24 cellular contexts compared by ENCODE assay signal in the genomic region with DNA sequence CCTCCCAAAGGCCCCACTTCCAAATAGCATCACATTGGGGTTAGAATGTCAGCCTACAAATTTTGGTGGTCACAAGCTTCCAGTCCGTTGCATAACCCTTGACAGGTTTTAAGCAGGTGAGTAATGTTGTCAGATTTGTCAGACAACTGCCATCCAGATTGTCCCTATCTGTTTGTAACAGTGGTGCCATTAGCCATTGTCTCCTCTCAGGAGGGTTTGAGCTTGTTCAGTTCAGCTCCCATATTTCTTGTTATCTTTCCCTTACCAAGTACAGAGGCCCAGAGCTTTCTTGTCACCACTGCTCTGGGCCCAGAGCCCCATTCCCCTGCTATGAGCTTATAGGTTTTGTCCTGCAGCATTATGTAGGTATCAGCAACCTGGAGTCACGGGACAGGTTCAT.
"Had no signal": no experiment of that assay in that cellular context is flagged by ENCODE, and none has a peak within 500 bp of the region (broad histone marks: within the 10 kb centered on the region; RNA-seq: fewer than 3 reads in every experiment).

No MANE protein-coding gene starts in this region.

- H2AFZ ChIP-seq: parathyroid adenoma had no signal

- H3K79me2 ChIP-seq: parathyroid adenoma had no signal

- ATAC-seq: naive thymus-derived CD8-positive, alpha-beta T cell; stimulated activated effector memory CD8-positive, alpha-beta T cell treated with anti-CD3 and anti-CD28 coated beads, Interleukin-12 subunit alpha, Interleukin-12 subunit beta, amount 100 ng/mL, for 72 hours had no signal

- H3K4me3 ChIP-seq: dorsolateral prefrontal cortex, lower lobe of right lung, right lobe of liver, stomach, testis, transverse colon, upper lobe of right lung, uterus had no signal

- H3K9me3 ChIP-seq: lower lobe of right lung, right lobe of liver, stomach, testis, transverse colon, upper lobe of right lung, uterus had no signal

- H3K9me3 Mint-ChIP-seq: immature natural killer cell; nephron progenitor cell; stimulated activated effector memory CD8-positive, alpha-beta T cell treated with anti-CD3 and anti-CD28 coated beads, Interleukin-12 subunit alpha, Interleukin-12 subunit beta, amount 100 ng/mL, for 72 hours had no signal

- H3K4me1 ChIP-seq: lower lobe of right lung, parathyroid adenoma, right lobe of liver, testis, transverse colon, uterus had no signal

- H3K27ac ChIP-seq: lower lobe of right lung, parathyroid adenoma, right lobe of liver, testis, transverse colon, upper lobe of right lung, uterus had no signal

- H3K4me3 Mint-ChIP-seq: immature natural killer cell; naive thymus-derived CD8-positive, alpha-beta T cell; nephron progenitor cell; stimulated activated effector memory CD8-positive, alpha-beta T cell treated with anti-CD3 and anti-CD28 coated beads, Interleukin-12 subunit alpha, Interleukin-12 subunit beta, amount 100 ng/mL, for 72 hours had no signal

- H3K27ac Mint-ChIP-seq: nephron progenitor cell; progenitor cell of endocrine pancreas; stimulated activated effector memory CD8-positive, alpha-beta T cell treated with anti-CD3 and anti-CD28 coated beads, Interleukin-12 subunit alpha, Interleukin-12 subunit beta, amount 100 ng/mL, for 72 hours had no signal

- H3K9ac ChIP-seq: parathyroid adenoma had no signal

- DNase-seq: cortex of kidney; dorsolateral prefrontal cortex; effector CD4-positive, alpha-beta T cell; hypothalamus; immature natural killer cell; islet precursor cell; left ventricle myocardium superior; lower lobe of right lung; naive thymus-derived CD8-positive, alpha-beta T cell; nephron progenitor cell; right lobe of liver; small intestine; stimulated activated CD4-positive, alpha-beta T cell treated with anti-CD3 and anti-CD28 coated beads, Interleukin-2, amount 100 ng/mL, for 24 hours; stimulated activated CD4-positive, alpha-beta T cell treated with anti-CD3 and anti-CD28 coated beads, Interleukin-4, amount 100 ng/mL, for 24 hours; stimulated activated naive CD4-positive, alpha-beta T cell treated with Interleukin-2 at 50 U/mL for 16 hours; stomach; testis; transverse colon; upper lobe of right lung; uterus had no signal

- H3K36me3 Mint-ChIP-seq: stimulated activated effector memory CD8-positive, alpha-beta T cell treated with anti-CD3 and anti-CD28 coated beads, Interleukin-12 subunit alpha, Interleukin-12 subunit beta, amount 100 ng/mL, for 72 hours had no signal

- H3K36me3 ChIP-seq: lower lobe of right lung, right lobe of liver, stomach, transverse colon, upper lobe of right lung, uterus had no signal

- H3K27me3 ChIP-seq: dorsolateral prefrontal cortex, right lobe of liver, stomach, testis, transverse colon, upper lobe of right lung, uterus had no signal

- H3K4me1 Mint-ChIP-seq: immature natural killer cell; nephron progenitor cell; stimulated activated effector memory CD8-positive, alpha-beta T cell treated with anti-CD3 and anti-CD28 coated beads, Interleukin-12 subunit alpha, Interleukin-12 subunit beta, amount 100 ng/mL, for 72 hours had no signal

- FAIRE-seq: frontal cortex, small intestine had no signal
